Comparison of ENCODE assay signal across 15 cellular contexts in genomic region chr5:163447191-163447590, GRCh38.
"Had no signal": no experiment of that assay in that cellular context is flagged by ENCODE, and none has a peak within 500 bp of the region (broad histone marks: within the 10 kb centered on the region; RNA-seq: fewer than 3 reads in every experiment).

No MANE protein-coding gene starts in this region.

- H3K27ac ChIP-seq: adrenal gland, SK-N-MC, spleen, tibial artery, VCaP had no signal

- H3K4me1 ChIP-seq: adrenal gland, spleen, tibial artery had no signal

- H3K27ac Mint-ChIP-seq: activated naive CD4-positive, alpha-beta T cell treated with anti-CD3 and anti-CD28 coated beads, Interleukin-2, amount 10 ng/mL, durations not matched to agents 7 days and 5 days; nephron progenitor cell had no signal

- H3K9me3 ChIP-seq: adrenal gland, spleen, tibial artery had no signal

- H3K27me3 Mint-ChIP-seq: activated naive CD4-positive, alpha-beta T cell treated with anti-CD3 and anti-CD28 coated beads, Interleukin-2, amount 10 ng/mL, durations not matched to agents 7 days and 5 days had no signal

- H3K27me3 ChIP-seq: adrenal gland, spleen, tibial artery had no signal

- DNase-seq: activated CD4-positive, alpha-beta T cell treated with anti-CD3 and anti-CD28 coated beads for 1 hour; activated CD4-positive, alpha-beta T cell treated with anti-CD3 and anti-CD28 coated beads, Interleukin-2, amount 50 U/mL, for 4 hours; activated naive CD4-positive, alpha-beta T cell treated with anti-CD3 and anti-CD28 coated beads, Interleukin-2, amount 10 ng/mL, durations not matched to agents 7 days and 5 days; adrenal gland; cerebellar nuclear complex; effector memory CD4-positive, alpha-beta T cell; mesendoderm; nephron progenitor cell; nucleus accumbens; spleen; stimulated activated naive CD8-positive, alpha-beta T cell treated with anti-CD3 and anti-CD28 coated beads, Interleukin-15, Interleukin-2, amounts not matched to agents 100 U/mL and 50 U/mL, for 24 hours; substantia nigra; tibial artery had no signal

- H3K9me3 Mint-ChIP-seq: activated naive CD4-positive, alpha-beta T cell treated with anti-CD3 and anti-CD28 coated beads, Interleukin-2, amount 10 ng/mL, durations not matched to agents 7 days and 5 days had no signal

- H3K4me3 ChIP-seq: adrenal gland, SK-N-MC, spleen, tibial artery had no signal

- H3K4me3 Mint-ChIP-seq: activated naive CD4-positive, alpha-beta T cell treated with anti-CD3 and anti-CD28 coated beads, Interleukin-2, amount 10 ng/mL, durations not matched to agents 7 days and 5 days; nephron progenitor cell had no signal

- H3K4me1 Mint-ChIP-seq: nephron progenitor cell had no signal

- ATAC-seq: stimulated activated naive CD8-positive, alpha-beta T cell treated with anti-CD3 and anti-CD28 coated beads, Interleukin-15, Interleukin-2, amounts not matched to agents 100 U/mL and 50 U/mL, for 24 hours had no signal
